ENCODE assay signal across 15 cellular contexts in genomic region chr5:15601853-15602252, GRCh38.
DNase-seq lines count a peak whose midpoint lies in the region; ATAC-seq and TF ChIP-seq lines count a peak whose summit lies in the region.
"Had no signal": no experiment of that assay in that cellular context is flagged by ENCODE, and none has a peak within 500 bp of the region (broad histone marks: within the 10 kb centered on the region; RNA-seq: fewer than 3 reads in every experiment).

No MANE protein-coding gene starts in this region.

- ATAC-seq in foreskin keratinocyte (peak; percentile 23), omental fat pad (ENCODE audit: low FRiP score) (no peak)
- ATAC-seq: GM12878 had no signal

- no peaks in the 10 kb centered on the region for H3K4me1 ChIP-seq in foreskin keratinocyte
- H3K4me1 ChIP-seq: Caco-2 had no signal

- DNase-seq in G401 (ENCODE audit: low spot score) (peak; percentile 10), NCI-H1694 treated with DMSO at 0.1 percent for 48 hours (lab: John Stamatoyannopoulos, UW) (peak; percentile 78), foreskin keratinocyte (no peak), pons (ENCODE audit: low spot score) (peak; percentile 50), HPDE6-E6E7 (ENCODE audit: extremely low spot score) (no peak), omental fat pad (ENCODE audit: low spot score) (no peak)
- no peak for DNase-seq in activated CD4-positive, CD25-positive, alpha-beta regulatory T cell (lab: John Stamatoyannopoulos, UW)
- DNase-seq: ACHN; Caco-2; CD4-positive, alpha-beta T cell; DMS79 treated with DMSO at 0.1 percent for 48 hours; GOT3; H9 had no signal

- H3K27me3 ChIP-seq in foreskin keratinocyte, result no peaks in the 10 kb centered on the region

- in situ Hi-C loops in G401 (cut with HindIII; ENCODE audit: low sequenced_read_pairs), result no loop called here

- H3K27ac ChIP-seq in foreskin keratinocyte, result no peak overlapping the region
- H3K27ac ChIP-seq: C4-2B had no signal

- TF ChIP-seq CTCF in foreskin keratinocyte (conservative IDR thresholded peaks at IDR 0.05) (no peak), omental fat pad (IDR thresholded peaks at IDR 0.05) (no peak)

Comparison
In these comparisons a context has a peak if more than half of its experiments do, and no peak if none do; other contexts are left out.
1. DNase-seq: peak in G401 (single experiment), NCI-H1694 treated with DMSO at 0.1 percent for 48 hours (single experiment) and pons (single experiment); none in foreskin keratinocyte (0 of 2), activated CD4-positive, CD25-positive, alpha-beta regulatory T cell (0 of 4), HPDE6-E6E7 (single experiment) and omental fat pad (single experiment).